ENCODE assay signal across 12 cellular contexts in the genomic region with DNA sequence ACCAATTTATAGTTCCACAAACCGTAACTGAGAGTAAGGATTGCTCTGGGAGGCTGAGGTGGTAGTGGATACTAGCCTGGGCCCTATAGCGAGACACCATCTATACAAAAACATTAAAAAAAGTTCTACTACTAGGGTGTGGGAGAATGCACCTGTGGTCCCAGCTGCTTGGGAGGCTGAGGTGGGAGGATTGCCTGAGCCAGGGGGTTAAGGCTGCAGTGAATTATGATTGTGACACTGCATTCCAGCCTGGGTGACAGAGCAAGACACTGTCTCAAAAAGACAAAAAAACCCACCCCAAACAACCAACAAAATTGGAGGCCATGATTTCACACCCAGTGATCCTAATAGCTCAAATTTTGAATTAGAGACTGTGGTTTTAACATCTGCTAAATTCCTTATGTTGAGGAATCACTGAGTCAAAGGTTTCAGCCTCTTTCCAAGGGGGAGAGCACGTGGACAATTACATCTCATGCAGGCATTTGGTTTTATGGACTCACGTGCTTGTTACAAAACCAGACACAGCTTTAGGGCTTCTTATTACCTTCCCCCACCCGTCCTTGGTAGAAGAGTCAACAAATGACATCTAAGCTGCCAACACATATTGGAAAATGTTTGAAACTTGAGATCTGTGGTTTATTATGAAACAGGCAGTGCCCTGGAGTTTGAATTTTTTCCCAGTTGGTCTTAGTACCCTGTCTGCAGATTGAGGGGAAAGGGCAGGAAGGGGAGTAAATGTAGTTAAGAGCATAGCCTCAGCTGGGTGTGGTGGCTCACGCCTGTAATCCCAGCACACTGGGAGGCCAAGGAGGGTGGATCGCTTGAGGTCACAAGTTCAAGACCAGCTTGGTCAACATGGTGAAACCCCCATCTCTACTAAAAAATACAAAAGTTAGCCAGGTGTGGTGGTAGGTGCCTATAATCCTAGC. TPM values are rescaled to one million over a fixed set of nuclear protein-coding genes. Genes with fewer than 3 reads are reported as not detected.
DNase-seq lines count a peak whose midpoint lies in the region; ATAC-seq and TF ChIP-seq lines count a peak whose summit lies in the region.
"Had no signal": no experiment of that assay in that cellular context is flagged by ENCODE, and none has a peak within 500 bp of the region (broad histone marks: within the 10 kb centered on the region; RNA-seq: fewer than 3 reads in every experiment).

No MANE protein-coding gene starts in this region.

- H3K27ac ChIP-seq in breast epithelium: peak overlapping the region; percentile 64 to 68
- H3K27ac ChIP-seq: neutrophil had no signal

- H3K27me3 ChIP-seq in breast epithelium: no peaks in the 10 kb centered on the region
- H3K27me3 ChIP-seq: neutrophil, tibial nerve had no signal

- no peak for TF ChIP-seq POLR2A in breast epithelium (IDR thresholded peaks at IDR 0.05)

- intact Hi-C loops in breast epithelium (cut with DNase I; ENCODE audit: low total_unique reads): no loop called here

- H3K9me3 Mint-ChIP-seq in nephron (no peaks in the 10 kb centered on the region), endothelial cell (ENCODE audit: unreplicated experiment) (no peaks in the 10 kb centered on the region)

- TF ChIP-seq CTCF in breast epithelium (IDR thresholded peaks at IDR 0.05) (no peak), nephron (IDR thresholded peaks at IDR 0.05; ENCODE audit: unreplicated experiment in 3 of 3) (no peak), endothelial cell (IDR thresholded peaks at IDR 0.05; ENCODE audit: unreplicated experiment) (no peak)

- H3K27ac Mint-ChIP-seq in nephron (peak overlapping the region; percentile 40 to 67 (median 58)), endothelial cell (ENCODE audit: unreplicated experiment) (no peak overlapping the region)
- H3K27ac Mint-ChIP-seq: activated naive CD8-positive, alpha-beta T cell had no signal

- H3K9me3 ChIP-seq in breast epithelium: no peaks in the 10 kb centered on the region
- H3K9me3 ChIP-seq: neutrophil, tibial nerve had no signal

- no peaks in the 10 kb centered on the region for H3K4me1 ChIP-seq in breast epithelium

- no peak overlapping the region for H3K4me3 ChIP-seq in breast epithelium
- H3K4me3 ChIP-seq: tibial nerve had no signal

- H3K4me1 Mint-ChIP-seq in nephron: peaks cover 13% of the 10 kb centered on the region
- no peaks in the 10 kb centered on the region for H3K4me1 Mint-ChIP-seq in endothelial cell (ENCODE audit: unreplicated experiment)

- ATAC-seq in GM19463 (IDR thresholded peaks at IDR 0.05; ENCODE audit: unreplicated experiment): no peak

- H3K4me3 Mint-ChIP-seq in nephron (no peak overlapping the region), endothelial cell (ENCODE audit: unreplicated experiment) (no peak overlapping the region)
- H3K4me3 Mint-ChIP-seq: activated naive CD8-positive, alpha-beta T cell had no signal

- H3K36me3 ChIP-seq in breast epithelium: no peaks in the 10 kb centered on the region
- H3K36me3 ChIP-seq: neutrophil had no signal

- H3K27me3 Mint-ChIP-seq in nephron (ENCODE audit: low read depth) (no peaks in the 10 kb centered on the region), endothelial cell (ENCODE audit: unreplicated experiment) (peaks cover 5% of the 10 kb centered on the region)
- H3K27me3 Mint-ChIP-seq: activated naive CD8-positive, alpha-beta T cell had no signal

- H3K36me3 Mint-ChIP-seq in nephron (ENCODE audit: low read depth) (peaks cover 15% of the 10 kb centered on the region), endothelial cell (ENCODE audit: low read depth, unreplicated experiment) (peaks cover 7% of the 10 kb centered on the region)

- peak; percentile 22 for DNase-seq in DMS79 treated with DMSO at 0.1 percent for 48 hours (lab: John Stamatoyannopoulos, UW)
- DNase-seq in NCI-H2107 (lab: John Stamatoyannopoulos, UW): peak; percentile 57
- no peak for DNase-seq in breast epithelium (ENCODE audit: low spot score in 2 of 2)
- DNase-seq in endothelial cell (ENCODE audit: low spot score): no peak
- DNase-seq in NCI-H2227 treated with DMSO at 0.1 percent for 48 hours (lab: John Stamatoyannopoulos, UW): no peak
- no peak for DNase-seq in stimulated activated CD4-positive, alpha-beta T cell treated with anti-CD3 and anti-CD28 coated beads, Interleukin-2, amount 100 ng/mL, for 48 hours
- DNase-seq: NCI-H2081 had no signal

RNA-seq across cellular contexts. Expression of gene CYP2A6, which starts 18.5 kb away (rescaled TPM):
- total RNA-seq in breast epithelium (under 1 TPM in 1 of 3 donors, not detected in 2; 0.64 TPM), endothelial cell (ENCODE audit: unreplicated experiment) (not detected)

RNA-seq across cellular contexts. Expression of gene EGLN2, which starts 32.8 kb away (rescaled TPM):
- total RNA-seq in breast epithelium: 10 to 100 TPM; 78.9 to 90.8 (median 88.5) TPM
- 146 TPM for total RNA-seq in endothelial cell (ENCODE audit: unreplicated experiment)

RNA-seq across cellular contexts. Expression of gene CYP2A7, which starts 50.3 kb away (rescaled TPM):
- not detected for total RNA-seq in breast epithelium
- not detected for total RNA-seq in endothelial cell (ENCODE audit: unreplicated experiment)
- total RNA-seq: tibial nerve had no signal

RNA-seq across cellular contexts. Expression of gene RAB4B, which starts 53.7 kb away (rescaled TPM):
- total RNA-seq in breast epithelium (10 to 100 TPM; 21.6 to 28.2 (median 22.1) TPM), endothelial cell (ENCODE audit: unreplicated experiment) (29.2 TPM)

RNA-seq across cellular contexts. Expression of gene MIA, which starts 56.4 kb away (rescaled TPM):
- total RNA-seq in breast epithelium (10 to 100 TPM in 1 of 3 donors, 1 to 10 TPM in 1, not detected in 1; 5.6 to 47.3 TPM), endothelial cell (ENCODE audit: unreplicated experiment) (not detected)

Comparison
In these comparisons a context has a peak if more than half of its experiments do, and no peak if none do; other contexts are left out.
1. DNase-seq: peak in DMS79 treated with DMSO at 0.1 percent for 48 hours (single experiment) and NCI-H2107 (single experiment); none in breast epithelium (0 of 2), endothelial cell (single experiment), NCI-H2227 treated with DMSO at 0.1 percent for 48 hours (single experiment) and stimulated activated CD4-positive, alpha-beta T cell treated with anti-CD3 and anti-CD28 coated beads, Interleukin-2, amount 100 ng/mL, for 48 hours (0 of 2).